ENCODE assay signal across 19 cellular contexts in the genomic region with DNA sequence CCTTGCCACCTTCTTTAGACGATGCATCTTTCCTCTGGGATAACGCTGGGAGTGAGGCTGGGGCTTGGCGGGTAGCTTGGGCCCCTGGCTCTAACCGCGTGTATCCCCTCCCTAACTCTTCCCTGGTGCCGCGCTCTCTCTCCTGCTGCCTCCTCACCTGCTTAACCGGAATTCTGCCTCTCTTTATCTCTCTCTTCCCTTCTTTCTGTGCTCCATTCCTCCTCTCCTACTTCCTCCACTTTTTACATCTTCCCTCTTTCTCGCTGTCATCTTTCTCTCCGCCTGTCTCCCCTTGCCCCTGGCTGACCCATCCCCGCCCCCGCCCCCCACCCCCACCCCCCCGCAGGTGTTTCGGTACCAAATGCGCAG. TPM values are rescaled to one million over a fixed set of nuclear protein-coding genes. Genes with fewer than 3 reads are reported as not detected.
A peak's percentile ranks its signal among the peaks of the same experiment; 100 is the strongest.
DNase-seq lines count a peak whose midpoint lies in the region; ATAC-seq lines count a peak whose summit lies in the region.
"Had no signal": no experiment of that assay in that cellular context is flagged by ENCODE, and none has a peak within 500 bp of the region (broad histone marks: within the 10 kb centered on the region; RNA-seq: fewer than 3 reads in every experiment).

No MANE protein-coding gene starts in this region.

- peaks cover 60% of the 10 kb centered on the region for H3K4me1 ChIP-seq in CD8-positive, alpha-beta memory T cell (ENCODE audit: insufficient read depth, low read length)
- H3K4me1 ChIP-seq in mesendoderm (ENCODE audit: control insufficient read depth, low read depth, low read length), result peaks cover 2% of the 10 kb centered on the region

- no peak overlapping the region for H2BK5ac ChIP-seq in mesendoderm (ENCODE audit: low read length)

- H3K9me3 Mint-ChIP-seq in T-helper 1 cell treated with Interleukin-12 subunit alpha and Interleukin-12 subunit beta and Interleukin-4 antibody, amounts not matched to agents 30 μg/mL and 1 μg/mL, for 36 hours, result no peaks in the 10 kb centered on the region
- peaks cover 0 to 7% (median 3%) of the 10 kb centered on the region in 5 donors for H3K9me3 Mint-ChIP-seq in CD8-positive, alpha-beta memory T cell
- H3K9me3 Mint-ChIP-seq in activated T-helper 1 cell treated with anti-CD3 and anti-CD28 coated beads, Interleukin-12 subunit alpha, Interleukin-12 subunit beta, Interleukin-2, Interleukin-4 antibody, amounts not matched to agents 30 ng/mL and 10 ng/mL and 1 ng/mL, durations not matched to agents 14 hours and 24 hours and 36 hours, result no peaks in the 10 kb centered on the region

- H3K36me3 Mint-ChIP-seq in T-helper 1 cell treated with Interleukin-12 subunit alpha and Interleukin-12 subunit beta and Interleukin-4 antibody, amounts not matched to agents 30 μg/mL and 1 μg/mL, for 36 hours (ENCODE audit: low read depth), result peaks cover 8% of the 10 kb centered on the region
- peaks cover 0 to 3% (median 0%) of the 10 kb centered on the region in 3 donors for H3K36me3 Mint-ChIP-seq in CD8-positive, alpha-beta memory T cell
- no peaks in the 10 kb centered on the region for H3K36me3 Mint-ChIP-seq in activated T-helper 1 cell treated with anti-CD3 and anti-CD28 coated beads, Interleukin-12 subunit alpha, Interleukin-12 subunit beta, Interleukin-2, Interleukin-4 antibody, amounts not matched to agents 30 ng/mL and 10 ng/mL and 1 ng/mL, durations not matched to agents 14 hours and 24 hours and 36 hours (ENCODE audit: low read depth)

- H3K23ac ChIP-seq in mesendoderm (ENCODE audit: low read length), result peak overlapping the region; percentile 4

- no peak overlapping the region for H3K4ac ChIP-seq in mesendoderm (ENCODE audit: low read depth, low read length)

- no peak overlapping the region for H3K27ac ChIP-seq in CD8-positive, alpha-beta memory T cell (ENCODE audit: low read depth, low read length)
- no peak overlapping the region for H3K27ac ChIP-seq in mesendoderm (ENCODE audit: low read depth, low read length)
- H3K27ac ChIP-seq: coronary artery, tibial artery, WERI-Rb-1 had no signal

- H3K4me1 Mint-ChIP-seq in T-helper 1 cell treated with Interleukin-12 subunit alpha and Interleukin-12 subunit beta and Interleukin-4 antibody, amounts not matched to agents 30 μg/mL and 1 μg/mL, for 36 hours (ENCODE audit: low read depth), result peaks cover 28% of the 10 kb centered on the region
- peaks cover 47 to 71% (median 57%) of the 10 kb centered on the region in 3 donors for H3K4me1 Mint-ChIP-seq in CD8-positive, alpha-beta memory T cell
- H3K4me1 Mint-ChIP-seq in activated T-helper 1 cell treated with anti-CD3 and anti-CD28 coated beads, Interleukin-12 subunit alpha, Interleukin-12 subunit beta, Interleukin-2, Interleukin-4 antibody, amounts not matched to agents 30 ng/mL and 10 ng/mL and 1 ng/mL, durations not matched to agents 14 hours and 24 hours and 36 hours (ENCODE audit: low read depth), result peaks cover 28% of the 10 kb centered on the region

- peaks cover 65% of the 10 kb centered on the region for H3K79me2 ChIP-seq in mesendoderm (ENCODE audit: control insufficient read depth, insufficient read depth, low read length)

- no peak overlapping the region for H4K5ac ChIP-seq in mesendoderm (ENCODE audit: low read length)

- no peak overlapping the region for H2AK5ac ChIP-seq in mesendoderm (ENCODE audit: low read length)

- H3K4me2 ChIP-seq in mesendoderm (ENCODE audit: low read length), result peak overlapping the region; percentile 41

- no peak overlapping the region for H3K18ac ChIP-seq in mesendoderm (ENCODE audit: low read length)

- H3K36me3 ChIP-seq in CD8-positive, alpha-beta memory T cell (ENCODE audit: insufficient read depth, low read length), result no peaks in the 10 kb centered on the region
- H3K36me3 ChIP-seq in mesendoderm (ENCODE audit: control insufficient read depth, insufficient read depth, low read length), result peaks cover 21% of the 10 kb centered on the region
- H3K36me3 ChIP-seq: tibial artery, WERI-Rb-1 had no signal

- H3K56ac ChIP-seq in mesendoderm (ENCODE audit: low read length), result peak overlapping the region; percentile 98

- H2BK120ac ChIP-seq in mesendoderm (ENCODE audit: low read depth, low read length), result no peak overlapping the region

- H2BK15ac ChIP-seq in mesendoderm (replicated peaks; ENCODE audit: low read depth), result no peak overlapping the region

- no peak overlapping the region for H3K4me3 ChIP-seq in CD8-positive, alpha-beta memory T cell (ENCODE audit: low read length)
- H3K4me3 ChIP-seq in mesendoderm (ENCODE audit: low read length), result peak overlapping the region; percentile 84
- H3K4me3 ChIP-seq: coronary artery, tibial artery had no signal

- no peaks in the 10 kb centered on the region for H3K9me3 ChIP-seq in CD8-positive, alpha-beta memory T cell (ENCODE audit: low read length)
- H3K9me3 ChIP-seq: tibial artery had no signal

- DNase-seq in T-helper 1 cell, result no peak
- no peak for DNase-seq in CD8-positive, alpha-beta memory T cell
- no peak for DNase-seq in activated T-helper 1 cell treated with anti-CD3 and anti-CD28 coated beads, Interleukin-12 subunit alpha, Interleukin-12 subunit beta, Interleukin-2, Interleukin-4 antibody, amounts not matched to agents 30 ng/mL and 10 ng/mL and 1 ng/mL, durations not matched to agents 14 hours and 24 hours and 36 hours (ENCODE audit: low spot score)
- DNase-seq in mesendoderm, result no peak
- DNase-seq in central memory CD4-positive, alpha-beta T cell, result no peak
- DNase-seq in T1000 (lab: John Stamatoyannopoulos, UW), result no peak
- DNase-seq: activated CD8-positive, alpha-beta memory T cell treated with anti-CD3 and anti-CD28 coated beads, Interleukin-2, amount 50 U/mL, for 4 hours; midbrain; NCI-H2029; NCI-H774; stimulated activated CD4-positive, alpha-beta T cell treated with anti-CD3 and anti-CD28 coated beads, Interleukin-4, amount 100 ng/mL, for 4 hours; tibial artery; WERI-Rb-1 had no signal

- POLR2A ChIA-PET in CD8-positive, alpha-beta memory T cell (lab: Charles Lee), result no interaction called here

- no peak overlapping the region for H3K4me3 Mint-ChIP-seq in T-helper 1 cell treated with Interleukin-12 subunit alpha and Interleukin-12 subunit beta and Interleukin-4 antibody, amounts not matched to agents 30 μg/mL and 1 μg/mL, for 36 hours
- H3K4me3 Mint-ChIP-seq in CD8-positive, alpha-beta memory T cell, result peak overlapping the region in 5 of 7 donors; percentile 29 to 72 (median 61)
- H3K4me3 Mint-ChIP-seq in activated T-helper 1 cell treated with anti-CD3 and anti-CD28 coated beads, Interleukin-12 subunit alpha, Interleukin-12 subunit beta, Interleukin-2, Interleukin-4 antibody, amounts not matched to agents 30 ng/mL and 10 ng/mL and 1 ng/mL, durations not matched to agents 14 hours and 24 hours and 36 hours, result no peak overlapping the region

- H3K9ac ChIP-seq in mesendoderm (ENCODE audit: low read length), result peak overlapping the region; percentile 99

- intact Hi-C loops in activated T-helper 1 cell treated with anti-CD3 and anti-CD28 coated beads, Interleukin-12 subunit alpha, Interleukin-12 subunit beta, Interleukin-2, Interleukin-4 antibody, amounts not matched to agents 30 ng/mL and 10 ng/mL and 1 ng/mL, durations not matched to agents 14 hours and 24 hours and 36 hours (cut with micrococcal nuclease), result loop anchor here (5.0 to 10.0 kb wide), 4 partner anchors 133 to 1625 kb away; partner anchors contain the start of genes MYO19 and PIGW

- CTCF ChIA-PET in CD8-positive, alpha-beta memory T cell (lab: Charles Lee), result no interaction called here

- WGBS in mesendoderm (ENCODE audit: extremely low coverage, insufficient coverage, low lambda C conversion rate), result no CpG with 5 or more reads among the region's 15 CpGs

- H3K79me1 ChIP-seq in mesendoderm (ENCODE audit: low read length), result peaks cover 7% of the 10 kb centered on the region

- no peak for ATAC-seq in GM21717 (IDR thresholded peaks at IDR 0.05; ENCODE audit: unreplicated experiment)

- H3K27me3 Mint-ChIP-seq in T-helper 1 cell treated with Interleukin-12 subunit alpha and Interleukin-12 subunit beta and Interleukin-4 antibody, amounts not matched to agents 30 μg/mL and 1 μg/mL, for 36 hours (ENCODE audit: low read depth), result peaks cover 87% of the 10 kb centered on the region
- H3K27me3 Mint-ChIP-seq in CD8-positive, alpha-beta memory T cell, result peaks cover 81 to 82% of the 10 kb centered on the region in 2 donors
- H3K27me3 Mint-ChIP-seq in activated T-helper 1 cell treated with anti-CD3 and anti-CD28 coated beads, Interleukin-12 subunit alpha, Interleukin-12 subunit beta, Interleukin-2, Interleukin-4 antibody, amounts not matched to agents 30 ng/mL and 10 ng/mL and 1 ng/mL, durations not matched to agents 14 hours and 24 hours and 36 hours (ENCODE audit: insufficient read depth), result peaks cover 76% of the 10 kb centered on the region

- peaks cover 97% of the 10 kb centered on the region for H3K27me3 ChIP-seq in CD8-positive, alpha-beta memory T cell (ENCODE audit: insufficient read depth, low read length, poor library complexity, severe bottlenecking)
- H3K27me3 ChIP-seq in mesendoderm (ENCODE audit: insufficient read depth, low read length, poor library complexity), result peaks cover 31% of the 10 kb centered on the region

- no peak overlapping the region for H4K8ac ChIP-seq in mesendoderm (ENCODE audit: low read depth, low read length)

- peak overlapping the region; percentile 81 for H3K27ac Mint-ChIP-seq in T-helper 1 cell treated with Interleukin-12 subunit alpha and Interleukin-12 subunit beta and Interleukin-4 antibody, amounts not matched to agents 30 μg/mL and 1 μg/mL, for 36 hours
- H3K27ac Mint-ChIP-seq in CD8-positive, alpha-beta memory T cell, result peak overlapping the region in 3 of 8 donors; percentile 56 to 90 (median 87)
- H3K27ac Mint-ChIP-seq in activated T-helper 1 cell treated with anti-CD3 and anti-CD28 coated beads, Interleukin-12 subunit alpha, Interleukin-12 subunit beta, Interleukin-2, Interleukin-4 antibody, amounts not matched to agents 30 ng/mL and 10 ng/mL and 1 ng/mL, durations not matched to agents 14 hours and 24 hours and 36 hours, result peak overlapping the region; percentile 74

RNA-seq across cellular contexts. Expression of gene LHX1, which starts 2.7 kb away (rescaled TPM):
- under 1 TPM; 0.46 to 0.51 TPM for total RNA-seq in CD8-positive, alpha-beta memory T cell
- not detected for polyA plus RNA-seq in CD8-positive, alpha-beta memory T cell
- total RNA-seq in activated T-helper 1 cell treated with anti-CD3 and anti-CD28 coated beads, Interleukin-12 subunit alpha, Interleukin-12 subunit beta, Interleukin-2, Interleukin-4 antibody, amounts not matched to agents 30 ng/mL and 10 ng/mL and 1 ng/mL, durations not matched to agents 14 hours and 24 hours and 36 hours, result 0.17 and 0.36 TPM in 2 replicates
- 20.5 TPM for polyA plus RNA-seq in mesendoderm (2013, experiment 1 of 2)
- 18.4 TPM for polyA plus RNA-seq in mesendoderm (2013, experiment 2 of 2)
- total RNA-seq: A673, HT-29, osteoblast had no signal

RNA-seq across cellular contexts. Expression of gene AATF, which starts 8.8 kb away (rescaled TPM):
- total RNA-seq in CD8-positive, alpha-beta memory T cell, result 100 to 1,000 TPM; 122 to 130 TPM
- polyA plus RNA-seq in CD8-positive, alpha-beta memory T cell, result 92.7 TPM
- total RNA-seq in activated T-helper 1 cell treated with anti-CD3 and anti-CD28 coated beads, Interleukin-12 subunit alpha, Interleukin-12 subunit beta, Interleukin-2, Interleukin-4 antibody, amounts not matched to agents 30 ng/mL and 10 ng/mL and 1 ng/mL, durations not matched to agents 14 hours and 24 hours and 36 hours, result 110 and 119 TPM in 2 replicates
- polyA plus RNA-seq in mesendoderm (2013, experiment 1 of 2), result 118 TPM
- 114 TPM for polyA plus RNA-seq in mesendoderm (2013, experiment 2 of 2)

Comparison
In these comparisons a context has a peak if more than half of its experiments do, and no peak if none do; other contexts are left out.
1. H3K4me3 Mint-ChIP-seq: peak in CD8-positive, alpha-beta memory T cell (5 of 7); none in T-helper 1 cell treated with Interleukin-12 subunit alpha and Interleukin-12 subunit beta and Interleukin-4 antibody, amounts not matched to agents 30 μg/mL and 1 μg/mL, for 36 hours (single experiment) and activated T-helper 1 cell treated with anti-CD3 and anti-CD28 coated beads, Interleukin-12 subunit alpha, Interleukin-12 subunit beta, Interleukin-2, Interleukin-4 antibody, amounts not matched to agents 30 ng/mL and 10 ng/mL and 1 ng/mL, durations not matched to agents 14 hours and 24 hours and 36 hours (single experiment).